Comparison of ENCODE assay signal across 8 cellular contexts in the genomic region with DNA sequence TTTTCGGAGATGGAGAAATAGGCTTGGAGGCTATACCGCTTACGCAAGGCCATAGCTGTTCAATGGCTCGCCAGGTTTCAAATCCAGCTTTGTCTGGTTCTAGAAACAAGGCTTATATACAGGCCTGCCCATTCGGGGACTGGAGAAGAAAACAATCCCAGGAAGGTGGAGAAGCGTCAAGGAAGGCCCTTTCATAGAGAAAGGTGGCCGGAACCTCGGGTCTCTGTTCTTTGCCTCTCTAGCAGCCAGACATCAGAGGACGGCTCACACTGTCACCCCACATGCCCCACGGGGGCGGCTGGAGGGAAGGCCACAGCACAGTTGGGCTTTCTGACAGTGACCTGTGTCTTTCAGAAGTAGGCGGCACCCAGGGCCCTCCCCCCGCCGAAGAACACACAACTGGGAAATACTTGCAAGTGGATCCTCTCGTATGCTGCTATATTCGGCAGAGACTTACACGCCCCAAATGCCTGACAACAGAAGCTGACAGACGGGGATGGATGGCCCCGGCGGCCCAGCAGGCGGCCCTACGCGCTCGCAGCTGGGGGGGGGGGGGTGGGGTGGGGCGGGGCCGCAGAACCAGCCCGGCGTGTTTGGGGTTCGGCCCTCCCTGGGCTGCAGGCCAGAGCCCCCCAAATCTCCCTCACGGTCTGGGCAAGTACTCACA.
DNase-seq lines count a peak whose midpoint lies in the region; ATAC-seq lines count a peak whose summit lies in the region.

No MANE protein-coding gene starts in this region.

- H3K27ac Mint-ChIP-seq in activated naive CD8-positive, alpha-beta T cell = peak overlapping the region; percentile 92

- H3K9me3 Mint-ChIP-seq in activated naive CD8-positive, alpha-beta T cell (ENCODE audit: low read depth) = no peaks in the 10 kb centered on the region

- no peak overlapping the region for H2AFZ ChIP-seq in neuron (ENCODE audit: low read depth, low read length)

- peak overlapping the region; percentile 98 for H3K27ac ChIP-seq in KOPT-K1 (ENCODE audit: low read depth, low read length, poor library complexity, severe bottlenecking)

- H3K36me3 Mint-ChIP-seq in activated naive CD8-positive, alpha-beta T cell = peaks cover 2% of the 10 kb centered on the region

- peaks cover 46% of the 10 kb centered on the region for H3K4me1 ChIP-seq in neuron (ENCODE audit: insufficient read depth, low read length)

- H3K4me3 Mint-ChIP-seq in activated naive CD8-positive, alpha-beta T cell = peak overlapping the region; percentile 87

- H3K9me3 ChIP-seq in KOPT-K1 (ENCODE audit: insufficient read depth, low read length, poor library complexity, severe bottlenecking) (no peaks in the 10 kb centered on the region), neuron (ENCODE audit: low read length) (no peaks in the 10 kb centered on the region)

- peaks cover 42% of the 10 kb centered on the region for H3K36me3 ChIP-seq in KOPT-K1 (ENCODE audit: insufficient read depth, low read length)
- H3K36me3 ChIP-seq in neuron (ENCODE audit: insufficient read depth, low read length) = peaks cover 36% of the 10 kb centered on the region

- DNase-seq in DMS53 (lab: John Stamatoyannopoulos, UW) (peak; percentile 89), OCI-M1 (lab: John Stamatoyannopoulos, UW) (peak; percentile 82), glomerular visceral epithelial cell (ENCODE audit: extremely low spot score) (peak; percentile 73), HuH-7 (ENCODE audit: low spot score) (no peak)

- H3K27me3 ChIP-seq in neuron (ENCODE audit: insufficient read depth, low read length) = no peaks in the 10 kb centered on the region

- peaks cover 51% of the 10 kb centered on the region for H3K4me1 Mint-ChIP-seq in activated naive CD8-positive, alpha-beta T cell (ENCODE audit: low read depth)

- no peak for ATAC-seq in HG03565 (IDR thresholded peaks at IDR 0.05; ENCODE audit: unreplicated experiment)

- peak overlapping the region; percentile 88 for H3K4me3 ChIP-seq in neuron (ENCODE audit: low read length)

- no peaks in the 10 kb centered on the region for H3K27me3 Mint-ChIP-seq in activated naive CD8-positive, alpha-beta T cell
